ENCODE assay signal across 8 cellular contexts in genomic region chr4:75513529-75514130, GRCh38. TPM values are rescaled to one million over a fixed set of nuclear protein-coding genes. Genes with fewer than 3 reads are reported as not detected.
DNase-seq lines count a peak whose midpoint lies in the region; ATAC-seq, FAIRE-seq and TF ChIP-seq lines count a peak whose summit lies in the region.

No MANE protein-coding gene starts in this region.

- H3K4me1 Mint-ChIP-seq in naive B cell: peaks cover 30 to 33% (median 30%) of the 10 kb centered on the region in 3 donors

- H3K4me3 Mint-ChIP-seq in naive B cell: peak overlapping the region in 2 of 8 donors; percentile 96 to 99

- TF ChIP-seq POLR2A in GM12892 (IDR thresholded peaks at IDR 0.05; ENCODE audit: low read depth, low read length): no peak

- peak overlapping the region in 5 of 6 donors; percentile 99 for H3K27ac Mint-ChIP-seq in naive B cell

- peaks cover 12 to 24% of the 10 kb centered on the region in 2 donors for H3K36me3 Mint-ChIP-seq in naive B cell

- FAIRE-seq in GM12892 (lab: Jason Lieb, UNC): no peak

- H3K36me3 ChIP-seq in duodenal mucosa (ENCODE audit: control insufficient read depth in 1 of 2, insufficient read depth in 2 of 2, low read length in 2 of 2): peaks cover 9 to 11% of the 10 kb centered on the region in 2 donors

- ATAC-seq in naive B cell (ENCODE audit: low read depth in 2 of 2): no peak

- H3K27me3 Mint-ChIP-seq in naive B cell: no peaks in the 10 kb centered on the region

- peak overlapping the region; percentile 98 for H3K27ac ChIP-seq in duodenal mucosa (ENCODE audit: low read depth, low read length)

- peak overlapping the region; percentile 96 to 97 for H3K9ac ChIP-seq in duodenal mucosa (ENCODE audit: low read depth in 1 of 2, low read length in 2 of 2)

- H3K9me3 ChIP-seq in duodenal mucosa (ENCODE audit: control insufficient read depth in 1 of 2, low read length in 2 of 2): no peaks in the 10 kb centered on the region

- H3K9me3 Mint-ChIP-seq in naive B cell: peaks cover 0 to 3% (median 1%) of the 10 kb centered on the region in 7 donors

- H3K4me3 ChIP-seq in duodenal mucosa (ENCODE audit: low read depth in 1 of 2, low read length in 2 of 2): peak overlapping the region; percentile 77 to 94

- H3K27me3 ChIP-seq in duodenal mucosa (ENCODE audit: control insufficient read depth in 1 of 2, insufficient read depth in 2 of 2, low read length in 2 of 2): no peaks in the 10 kb centered on the region

- peaks cover 26 to 28% of the 10 kb centered on the region in 2 donors for H3K4me1 ChIP-seq in duodenal mucosa (ENCODE audit: control insufficient read depth in 1 of 2, insufficient read depth in 2 of 2, low read length in 2 of 2)

- DNase-seq in EL: peak; percentile 7
- DNase-seq in KG1 (lab: John Stamatoyannopoulos, UW): peak; percentile 38
- no peak for DNase-seq in naive B cell
- DNase-seq in NCI-H1694 (lab: John Stamatoyannopoulos, UW): no peak
- no peak for DNase-seq in effector CD4-positive, alpha-beta T cell
- no peak for DNase-seq in GM12892 (ENCODE audit: insufficient read length)
- no peak for DNase-seq in activated CD8-positive, alpha-beta memory T cell treated with anti-CD3 and anti-CD28 coated beads, Interleukin-2, amount 50 U/mL, for 4 hours

RNA-seq across cellular contexts. Expression of gene RCHY1, which starts 0.6 kb away (rescaled TPM):
- 10 to 100 TPM; 21.3 to 37.4 (median 27.4) TPM for polyA plus RNA-seq in naive B cell (ENCODE audit: low read depth in 6 of 6)
- polyA plus RNA-seq in GM12892 (2012; ENCODE audit: missing spikeins): 30.2 TPM

RNA-seq across cellular contexts. Expression of gene THAP6, which starts 0.6 kb away (rescaled TPM):
- polyA plus RNA-seq in naive B cell (ENCODE audit: low read depth in 6 of 6): 10 to 100 TPM; 10.5 to 13.9 (median 12.9) TPM
- polyA plus RNA-seq in GM12892 (2012; ENCODE audit: missing spikeins): 12.1 TPM

RNA-seq across cellular contexts. Expression of gene ODAPH, which starts 42.2 kb away (rescaled TPM):
- not detected for polyA plus RNA-seq in naive B cell (ENCODE audit: low read depth in 6 of 6)
- polyA plus RNA-seq in GM12892 (2012; ENCODE audit: missing spikeins): 0.28 TPM

Comparison
In these comparisons a context has a peak if more than half of its experiments do, and no peak if none do; other contexts are left out.
1. DNase-seq: peak in EL (single experiment) and KG1 (single experiment); none in naive B cell (single experiment), NCI-H1694 (single experiment), effector CD4-positive, alpha-beta T cell (single experiment), GM12892 (single experiment) and activated CD8-positive, alpha-beta memory T cell treated with anti-CD3 and anti-CD28 coated beads, Interleukin-2, amount 50 U/mL, for 4 hours (single experiment).